ENCODE assay signal across 8 cellular contexts in genomic region chr20:46362931-46363872, GRCh38. TPM values are rescaled to one million over a fixed set of nuclear protein-coding genes. Genes with fewer than 3 reads are reported as not detected.
DNase-seq lines count a peak whose midpoint lies in the region; ATAC-seq and TF ChIP-seq lines count a peak whose summit lies in the region.

No MANE protein-coding gene starts in this region.

- TF ChIP-seq EP300 in ovary (IDR thresholded peaks at IDR 0.05): no peak

- H3K4me1 ChIP-seq in left ventricle myocardium inferior (peaks cover 78% of the 10 kb centered on the region), ovary (ENCODE audit: insufficient read depth) (peaks cover 2% of the 10 kb centered on the region)
- peaks cover 68% of the 10 kb centered on the region for H3K4me1 ChIP-seq in effector memory CD4-positive, alpha-beta T cell (ENCODE audit: control insufficient read depth, insufficient read depth, low read length, poor library complexity, severe bottlenecking)

- WGBS in ovary, 3 donors: 62 to 65% (median 63%) methylated on average over 14 of the region's 14 CpGs

- DNase-seq in left ventricle myocardium inferior (no peak), left cardiac atrium (no peak), MV-4-11 (lab: John Stamatoyannopoulos, UW) (peak; percentile 97), ovary (no peak), NCI-H526 treated with DMSO at 0.1 percent for 48 hours (lab: John Stamatoyannopoulos, UW) (no peak), COLO829 (ENCODE audit: low spot score) (no peak), NCI-H1105 treated with DMSO at 0.1 percent for 48 hours (lab: John Stamatoyannopoulos, UW) (no peak)
- DNase-seq in effector memory CD4-positive, alpha-beta T cell: no peak

- no peak for TF ChIP-seq POLR2A in ovary (IDR thresholded peaks at IDR 0.05)

- H3K27me3 ChIP-seq in left ventricle myocardium inferior (ENCODE audit: low read depth): no peaks in the 10 kb centered on the region
- H3K27me3 ChIP-seq in effector memory CD4-positive, alpha-beta T cell (replicated peaks; ENCODE audit: control insufficient read depth, insufficient read depth, low read length, poor library complexity, severe bottlenecking): no peaks in the 10 kb centered on the region
- H3K27me3 ChIP-seq in ovary: no peaks in the 10 kb centered on the region

- no peak for ATAC-seq in left cardiac atrium

- peak overlapping the region; percentile 93 for H3K4me3 ChIP-seq in left ventricle myocardium inferior
- H3K4me3 ChIP-seq in effector memory CD4-positive, alpha-beta T cell (ENCODE audit: insufficient read depth, low read depth, low read length, poor library complexity, severe bottlenecking): peak overlapping the region; percentile 96
- H3K4me3 ChIP-seq in ovary: peak overlapping the region; percentile 100

- H3K27ac ChIP-seq in left ventricle myocardium inferior (replicated peaks) (peak overlapping the region; percentile 99), ovary (peak overlapping the region; percentile 87)
- H3K27ac ChIP-seq in effector memory CD4-positive, alpha-beta T cell (ENCODE audit: insufficient read depth, low read length, poor library complexity, severe bottlenecking): peak overlapping the region; percentile 100

- intact Hi-C loops in left ventricle myocardium inferior (cut with micrococcal nuclease) (no loop called here), left cardiac atrium (cut with DNase I) (loop anchor here in 1 of 2 donors (5.0 kb wide), 1 partner anchor 39 kb away; no protein-coding TSS in a partner anchor), ovary (cut with DNase I) (no loop called here)

- H3K9me3 ChIP-seq in left ventricle myocardium inferior (replicated peaks) (no peaks in the 10 kb centered on the region), ovary (no peaks in the 10 kb centered on the region)
- H3K9me3 ChIP-seq in effector memory CD4-positive, alpha-beta T cell (ENCODE audit: control insufficient read depth, low read length): no peaks in the 10 kb centered on the region

- H3K36me3 ChIP-seq in left ventricle myocardium inferior (peaks cover 30% of the 10 kb centered on the region), ovary (no peaks in the 10 kb centered on the region)
- H3K36me3 ChIP-seq in effector memory CD4-positive, alpha-beta T cell (ENCODE audit: control insufficient read depth, insufficient read depth, low read length): peaks cover 23% of the 10 kb centered on the region

- no peak for TF ChIP-seq CTCF in left ventricle myocardium inferior (IDR thresholded peaks at IDR 0.05; ENCODE audit: borderline replicate concordance)
- no peak for TF ChIP-seq CTCF in ovary (IDR thresholded peaks at IDR 0.05)

RNA-seq across cellular contexts. Expression of gene ELMO2, which starts 43.2 kb away (rescaled TPM):
- total RNA-seq in left ventricle myocardium inferior (28.5 TPM), left cardiac atrium (10 to 100 TPM; 29.5 to 36.1 TPM), ovary (10 to 100 TPM; 20.1 to 51.7 (median 41.0) TPM)
- 10 to 100 TPM; 19.1 to 57.6 TPM for polyA plus RNA-seq in ovary

RNA-seq across cellular contexts. Expression of gene CDH22, which starts 54.9 kb away (rescaled TPM):
- total RNA-seq in left ventricle myocardium inferior (2.3 TPM), left cardiac atrium (1 to 10 TPM; 5.8 to 5.9 TPM), ovary (1 to 10 TPM in 3 of 7 donors, under 1 TPM in 4; 0.18 to 1.5 (median 0.92) TPM)
- under 1 TPM; 0.10 to 0.11 TPM for polyA plus RNA-seq in ovary
